6 cellular contexts compared by ENCODE assay signal in genomic region chr1:6198646-6199297, GRCh38. TPM values are rescaled to one million over a fixed set of nuclear protein-coding genes. Genes with fewer than 3 reads are reported as not detected.
DNase-seq lines count a peak whose midpoint lies in the region; ATAC-seq and TF ChIP-seq lines count a peak whose summit lies in the region.

No MANE protein-coding gene starts in this region.

- peak overlapping the region; percentile 80 for H3K27ac Mint-ChIP-seq in activated CD8-positive, alpha-beta memory T cell treated with anti-CD3 and anti-CD28 coated beads, Interleukin-2, amount 10 ng/mL, durations not matched to agents 7 days and 5 days
- peak overlapping the region; percentile 98 for H3K27ac Mint-ChIP-seq in type B pancreatic cell

- intact Hi-C loops in left cardiac atrium (cut with DNase I) = loop anchor here in 1 of 2 donors (5.0 kb wide), 1 partner anchor 39 kb away; the partner anchor contains the start of gene ICMT

- peaks cover 25% of the 10 kb centered on the region for H3K36me3 Mint-ChIP-seq in activated CD8-positive, alpha-beta memory T cell treated with anti-CD3 and anti-CD28 coated beads, Interleukin-2, amount 10 ng/mL, durations not matched to agents 7 days and 5 days
- H3K36me3 Mint-ChIP-seq in type B pancreatic cell = peaks cover 18% of the 10 kb centered on the region

- CTCF ChIA-PET in activated CD8-positive, alpha-beta memory T cell treated with anti-CD3 and anti-CD28 coated beads, Interleukin-2, amount 10 ng/mL, durations not matched to agents 7 days and 5 days (lab: Charles Lee) = interaction anchor here (0.8 to 2.9 kb wide), 6 partner anchors 7 to 240 kb away, joined by 3 to 12 read pairs (median 4); partner anchors contain the start of gene RNF207

- DNase-seq in activated CD8-positive, alpha-beta memory T cell treated with anti-CD3 and anti-CD28 coated beads, Interleukin-2, amount 10 ng/mL, durations not matched to agents 7 days and 5 days = peak; percentile 60
- DNase-seq in activated CD8-positive, alpha-beta memory T cell treated with anti-CD3 and anti-CD28 coated beads for 24 hours = no peak
- DNase-seq in RPMI7951 (ENCODE audit: low read depth) (peak; percentile 14), left cardiac atrium (no peak), type B pancreatic cell (ENCODE audit: extremely low spot score, unreplicated experiment) (no peak), UCSD-AML1 (lab: John Stamatoyannopoulos, UW; ENCODE audit: unreplicated experiment) (no peak)

- TF ChIP-seq CTCF in type B pancreatic cell (conservative IDR thresholded peaks at IDR 0.05) = no peak

- no peaks in the 10 kb centered on the region for H3K9me3 Mint-ChIP-seq in activated CD8-positive, alpha-beta memory T cell treated with anti-CD3 and anti-CD28 coated beads, Interleukin-2, amount 10 ng/mL, durations not matched to agents 7 days and 5 days (ENCODE audit: low read depth)
- no peaks in the 10 kb centered on the region for H3K9me3 Mint-ChIP-seq in type B pancreatic cell

- peak; percentile 40 for ATAC-seq in activated CD8-positive, alpha-beta memory T cell treated with anti-CD3 and anti-CD28 coated beads, Interleukin-2, amount 10 ng/mL, durations not matched to agents 7 days and 5 days
- ATAC-seq in left cardiac atrium = peak; percentile 12 to 21

- peaks cover 37% of the 10 kb centered on the region for H3K4me1 Mint-ChIP-seq in activated CD8-positive, alpha-beta memory T cell treated with anti-CD3 and anti-CD28 coated beads, Interleukin-2, amount 10 ng/mL, durations not matched to agents 7 days and 5 days
- peaks cover 32% of the 10 kb centered on the region for H3K4me1 Mint-ChIP-seq in type B pancreatic cell (ENCODE audit: unreplicated experiment)

- H3K4me3 Mint-ChIP-seq in activated CD8-positive, alpha-beta memory T cell treated with anti-CD3 and anti-CD28 coated beads, Interleukin-2, amount 10 ng/mL, durations not matched to agents 7 days and 5 days = peak overlapping the region; percentile 90
- H3K4me3 Mint-ChIP-seq in type B pancreatic cell = peak overlapping the region; percentile 90

- H3K27me3 Mint-ChIP-seq in activated CD8-positive, alpha-beta memory T cell treated with anti-CD3 and anti-CD28 coated beads, Interleukin-2, amount 10 ng/mL, durations not matched to agents 7 days and 5 days = no peaks in the 10 kb centered on the region
- no peaks in the 10 kb centered on the region for H3K27me3 Mint-ChIP-seq in type B pancreatic cell

RNA-seq across cellular contexts. Expression of gene RPL22, which starts 0.6 kb away (rescaled TPM):
- 100 to 1,000 TPM; 229 to 287 TPM for total RNA-seq in activated CD8-positive, alpha-beta memory T cell treated with anti-CD3 and anti-CD28 coated beads, Interleukin-2, amount 10 ng/mL, durations not matched to agents 7 days and 5 days
- total RNA-seq in RPMI7951 (2014; rRNA removed; shearing (Covaris generic)) = 245 and 306 TPM in 2 replicates
- total RNA-seq in left cardiac atrium (100 to 1,000 TPM; 264 to 275 TPM), type B pancreatic cell (ENCODE audit: low replicate concordance) (499 and 541 TPM in 2 replicates)

RNA-seq across cellular contexts. Expression of gene RNF207, which starts 7.1 kb away (rescaled TPM):
- 10 to 100 TPM; 12.4 to 36.7 TPM for total RNA-seq in activated CD8-positive, alpha-beta memory T cell treated with anti-CD3 and anti-CD28 coated beads, Interleukin-2, amount 10 ng/mL, durations not matched to agents 7 days and 5 days
- 4.9 and 5.0 TPM in 2 replicates for total RNA-seq in RPMI7951 (2014; rRNA removed; shearing (Covaris generic))
- total RNA-seq in left cardiac atrium = 10 to 100 TPM; 35.8 to 38.3 TPM
- 34.5 and 37.0 TPM in 2 replicates for total RNA-seq in type B pancreatic cell (ENCODE audit: low replicate concordance)

RNA-seq across cellular contexts. Expression of gene CHD5, which starts 18.7 kb away (rescaled TPM):
- total RNA-seq in activated CD8-positive, alpha-beta memory T cell treated with anti-CD3 and anti-CD28 coated beads, Interleukin-2, amount 10 ng/mL, durations not matched to agents 7 days and 5 days = 1 to 10 TPM in 1 of 2 experiments, under 1 TPM in 1; 0.47 to 1.1 TPM
- total RNA-seq in RPMI7951 (2014; rRNA removed; shearing (Covaris generic)) = under 0.01 TPM in 1 of 2 replicates, not detected in the other
- under 1 TPM; 0.12 to 0.39 TPM for total RNA-seq in left cardiac atrium
- total RNA-seq in type B pancreatic cell (ENCODE audit: low replicate concordance) = 0.70 and 3.0 TPM in 2 replicates

RNA-seq across cellular contexts. Expression of gene ICMT, which starts 37.0 kb away (rescaled TPM):
- total RNA-seq in activated CD8-positive, alpha-beta memory T cell treated with anti-CD3 and anti-CD28 coated beads, Interleukin-2, amount 10 ng/mL, durations not matched to agents 7 days and 5 days = 10 to 100 TPM; 59.1 to 72.8 TPM
- 101 and 105 TPM in 2 replicates for total RNA-seq in RPMI7951 (2014; rRNA removed; shearing (Covaris generic))
- total RNA-seq in left cardiac atrium = 10 to 100 TPM; 56.9 to 61.1 TPM
- total RNA-seq in type B pancreatic cell (ENCODE audit: low replicate concordance) = 56.6 and 63.5 TPM in 2 replicates

RNA-seq across cellular contexts. Expression of gene HES3, which starts 45.2 kb away (rescaled TPM):
- total RNA-seq in activated CD8-positive, alpha-beta memory T cell treated with anti-CD3 and anti-CD28 coated beads, Interleukin-2, amount 10 ng/mL, durations not matched to agents 7 days and 5 days = not detected
- total RNA-seq in RPMI7951 (2014; rRNA removed; shearing (Covaris generic)) = not detected in 2 replicates
- total RNA-seq in left cardiac atrium = not detected
- total RNA-seq in type B pancreatic cell (ENCODE audit: low replicate concordance) = not detected in 2 replicates

Comparison
In these comparisons a context has a peak if more than half of its experiments do, and no peak if none do; other contexts are left out.
1. DNase-seq: peak in activated CD8-positive, alpha-beta memory T cell treated with anti-CD3 and anti-CD28 coated beads, Interleukin-2, amount 10 ng/mL, durations not matched to agents 7 days and 5 days (single experiment) and RPMI7951 (single experiment); none in activated CD8-positive, alpha-beta memory T cell treated with anti-CD3 and anti-CD28 coated beads for 24 hours (single experiment), left cardiac atrium (single experiment), type B pancreatic cell (single experiment) and UCSD-AML1 (single experiment).